In the genomic region with DNA sequence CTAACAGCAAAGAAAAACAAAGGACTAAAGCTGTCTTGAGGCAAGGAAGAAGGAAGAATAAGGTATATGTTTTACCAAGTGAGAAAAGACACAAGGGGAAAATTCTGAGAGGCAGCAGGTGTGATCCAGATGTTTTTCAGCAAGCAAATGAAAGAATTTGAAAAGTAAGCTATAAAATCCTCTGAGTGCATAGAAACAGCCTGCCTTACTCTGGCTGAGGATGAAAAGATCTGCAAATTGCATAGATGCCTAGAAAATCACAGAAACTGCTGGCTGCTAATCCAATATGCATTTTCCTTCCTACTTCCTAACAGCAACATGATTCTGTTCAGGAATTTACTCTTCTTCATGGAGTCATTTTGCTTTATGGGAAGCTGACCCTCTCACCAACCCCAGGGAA, we compare ENCODE assay signal across 25 cellular contexts.
A peak's percentile ranks its signal among the peaks of the same experiment; 100 is the strongest.
DNase-seq lines count a peak whose midpoint lies in the region; ATAC-seq and TF ChIP-seq lines count a peak whose summit lies in the region.
"Had no signal": no experiment of that assay in that cellular context is flagged by ENCODE, and none has a peak within 500 bp of the region (broad histone marks: within the 10 kb centered on the region; RNA-seq: fewer than 3 reads in every experiment).

No MANE protein-coding gene starts in this region.

- H3K4me1 ChIP-seq in stomach smooth muscle (ENCODE audit: control insufficient read depth, insufficient read depth, low read length), result peaks cover 24% of the 10 kb centered on the region

- peaks cover 23% of the 10 kb centered on the region for H3K36me3 Mint-ChIP-seq in memory B cell
- H3K36me3 Mint-ChIP-seq: CD8-positive, alpha-beta memory T cell had no signal

- H3K4me1 Mint-ChIP-seq in memory B cell, result peaks cover 31% of the 10 kb centered on the region
- H3K4me1 Mint-ChIP-seq: CD8-positive, alpha-beta memory T cell had no signal

- no peak for TF ChIP-seq CTCF in choroid plexus epithelial cell (conservative IDR thresholded peaks at IDR 0.05; ENCODE audit: low read depth, low read length)

- ATAC-seq in memory B cell (ENCODE audit: low read depth) (no peak), HG03175 (IDR thresholded peaks at IDR 0.05; ENCODE audit: unreplicated experiment) (no peak), HG03097 (IDR thresholded peaks at IDR 0.05; ENCODE audit: low FRiP score, unreplicated experiment) (no peak), GM21576 (IDR thresholded peaks at IDR 0.05; ENCODE audit: unreplicated experiment) (no peak)
- ATAC-seq: GM12878, left lobe of liver, mucosa of descending colon had no signal

- no peaks in the 10 kb centered on the region for H3K9me3 Mint-ChIP-seq in memory B cell
- H3K9me3 Mint-ChIP-seq: activated CD4-positive, alpha-beta T cell treated with anti-CD3 and anti-CD28 coated beads, Interleukin-2, amount 10 ng/mL, durations not matched to agents 7 days and 5 days; IgD-negative memory B cell had no signal

- H3K9ac ChIP-seq in stomach smooth muscle (ENCODE audit: low read length in 2 of 2), result no peak overlapping the region

- no peaks in the 10 kb centered on the region for H3K27me3 ChIP-seq in stomach smooth muscle (ENCODE audit: control insufficient read depth in 1 of 2, insufficient read depth in 2 of 2, low read length in 2 of 2)
- H3K27me3 ChIP-seq: cardiac muscle cell, dorsolateral prefrontal cortex, spleen had no signal

- H3K4me3 ChIP-seq in choroid plexus epithelial cell (ENCODE audit: low read depth, low read length) (no peak overlapping the region), stomach smooth muscle (ENCODE audit: low read length in 2 of 2) (no peak overlapping the region)
- H3K4me3 ChIP-seq: cardiac muscle cell, dorsolateral prefrontal cortex, GM12878, mucosa of descending colon, spleen had no signal

- H3K27ac Mint-ChIP-seq in memory B cell, result peak overlapping the region; percentile 60
- H3K27ac Mint-ChIP-seq: activated CD4-positive, alpha-beta T cell treated with anti-CD3 and anti-CD28 coated beads, Interleukin-2, amount 10 ng/mL, durations not matched to agents 7 days and 5 days; activated T-helper 2 cell treated with anti-CD3 and anti-CD28 coated beads, Interferon-gamma antibody, Interleukin-2, Interleukin-4, amounts not matched to agents 10 μg/mL and 5 μg/mL and 100 μg/mL, durations not matched to agents 14 hours and 24 hours and 36 hours; CD8-positive, alpha-beta memory T cell; IgD-negative memory B cell had no signal

- peak overlapping the region; percentile 41 for H3K27ac ChIP-seq in stomach smooth muscle (ENCODE audit: low read length)
- H3K27ac ChIP-seq: cardiac muscle cell had no signal

- no peaks in the 10 kb centered on the region for H3K9me3 ChIP-seq in stomach smooth muscle (ENCODE audit: control insufficient read depth in 2 of 2, low read length in 2 of 2)
- H3K9me3 ChIP-seq: mucosa of descending colon, spleen had no signal

- DNase-seq in GM03348 (ENCODE audit: low spot score) (peak; percentile 26), choroid plexus epithelial cell (ENCODE audit: low read depth) (peak; percentile 29), memory B cell (ENCODE audit: low spot score in 2 of 2) (no peak), NCI-H526 treated with DMSO at 0.1 percent for 48 hours (lab: John Stamatoyannopoulos, UW) (no peak)
- DNase-seq: activated CD4-positive, alpha-beta T cell treated with anti-CD3 and anti-CD28 coated beads, Interleukin-2, amount 10 ng/mL, durations not matched to agents 7 days and 5 days; CD8-positive, alpha-beta memory T cell; dorsolateral prefrontal cortex; erythroblast; glutamatergic neuron; mucosa of descending colon; NCI-H1436; NCI-H524 treated with DMSO at 0.1 percent for 48 hours; Right ventricle myocardium superior; spleen; stimulated activated CD4-positive, alpha-beta T cell treated with anti-CD3 and anti-CD28 coated beads, Interleukin-4, amount 100 ng/mL, for 4 hours; T-helper 1 cell had no signal

- no peaks in the 10 kb centered on the region for H3K27me3 Mint-ChIP-seq in memory B cell
- H3K27me3 Mint-ChIP-seq: IgD-negative memory B cell had no signal

- no peak overlapping the region for H3K4me3 Mint-ChIP-seq in memory B cell
- H3K4me3 Mint-ChIP-seq: activated CD4-positive, alpha-beta T cell treated with anti-CD3 and anti-CD28 coated beads, Interleukin-2, amount 10 ng/mL, durations not matched to agents 7 days and 5 days; CD8-positive, alpha-beta memory T cell; IgD-negative memory B cell had no signal

- peaks cover 35 to 37% of the 10 kb centered on the region in 2 donors for H3K36me3 ChIP-seq in stomach smooth muscle (ENCODE audit: control insufficient read depth in 2 of 2, insufficient read depth in 2 of 2, low read length in 2 of 2)
- H3K36me3 ChIP-seq: cardiac muscle cell had no signal

Comparison
In these comparisons a context has a peak if more than half of its experiments do, and no peak if none do; other contexts are left out.
1. DNase-seq: peak in GM03348 (single experiment) and choroid plexus epithelial cell (single experiment); none in memory B cell (0 of 2) and NCI-H526 treated with DMSO at 0.1 percent for 48 hours (single experiment).